In genomic region chr12:26153421-26154154, GRCh38 we compare ENCODE assay signal across 10 cellular contexts. TPM values are rescaled to one million over a fixed set of nuclear protein-coding genes. Genes with fewer than 3 reads are reported as not detected.
DNase-seq lines count a peak whose midpoint lies in the region; ATAC-seq, FAIRE-seq and TF ChIP-seq lines count a peak whose summit lies in the region.
"Had no signal": no experiment of that assay in that cellular context is flagged by ENCODE, and none has a peak within 500 bp of the region (broad histone marks: within the 10 kb centered on the region; RNA-seq: fewer than 3 reads in every experiment).

No MANE protein-coding gene starts in this region.

- no peak for TF ChIP-seq CTCF in K562 (IDR thresholded peaks at IDR 0.05 in 2 of 3, conservative IDR thresholded peaks at IDR 0.05 in 1 of 3; ENCODE audit: insufficient read depth in 2 of 3, low read depth in 1 of 3, low read length in 3 of 3)
- no peak for TF ChIP-seq CTCF in neural progenitor cell (IDR thresholded peaks at IDR 0.05)

- H3K79me2 ChIP-seq in K562 (ENCODE audit: control insufficient read depth, insufficient read depth, low read length): no peaks in the 10 kb centered on the region
- no peaks in the 10 kb centered on the region for H3K79me2 ChIP-seq in neural progenitor cell (ENCODE audit: low read depth)

- H3K9me3 ChIP-seq in K562 (replicated peaks; ENCODE audit: control insufficient read depth, insufficient read depth, low read depth, low read length) (no peaks in the 10 kb centered on the region), neural progenitor cell (ENCODE audit: low read depth) (no peaks in the 10 kb centered on the region)
- H3K9me3 ChIP-seq: BLaER1, vagina had no signal

- POLR2A ChIA-PET in K562 (lab: Yijun Ruan, JAX): no interaction called here

- no peak for DNase-seq in Right ventricle myocardium inferior (ENCODE audit: missing footprints)
- DNase-seq in cardiac septum (ENCODE audit: low spot score): no peak
- DNase-seq in K562 (ENCODE audit: extremely low read depth in 1 of 4, low spot score in 3 of 4): no peak
- no peak for DNase-seq in neural progenitor cell (ENCODE audit: low spot score)
- no peak for DNase-seq in NCI-H1436 treated with DMSO at 0.1 percent for 48 hours (lab: John Stamatoyannopoulos, UW)

- no peak overlapping the region for H2AFZ ChIP-seq in K562 (ENCODE audit: low read depth, low read length)
- H2AFZ ChIP-seq in neural progenitor cell (replicated peaks): no peak overlapping the region

- WGBS in K562 (ENCODE audit: insufficient coverage, low coverage, missing lambda C conversion rate): 0% methylated on average over 5 of the region's 5 CpGs

- peak in 1 of 2 experiments; percentile 34; a peak in 1 of 4 replicates for TF ChIP-seq RAD21 in K562 (CRISPR knock-in tag; conservative IDR thresholded peaks at IDR 0.05 in 1 of 2, IDR thresholded peaks at IDR 0.05 in 1 of 2)

- CTCF ChIA-PET in K562 (lab: Yijun Ruan, JAX; ENCODE audit: low intra/inter-chr PET ratio): no interaction called here

- H3K27me3 ChIP-seq in K562 (ENCODE audit: control insufficient read depth in 2 of 2, insufficient read depth in 2 of 2, low read length in 2 of 2): peaks cover 0 to 4% of the 10 kb centered on the region in 2 experiments; a peak in 2 of 5 replicates
- no peaks in the 10 kb centered on the region for H3K27me3 ChIP-seq in neural progenitor cell
- H3K27me3 ChIP-seq: BLaER1, vagina had no signal

- H3F3A ChIP-seq in neural progenitor cell (ENCODE audit: low read depth): no peaks in the 10 kb centered on the region

- peaks cover 15% of the 10 kb centered on the region for H3K27me3 Mint-ChIP-seq in activated T-helper 17 cell treated with anti-CD3 and anti-CD28 coated beads, Interleukin-2, amount 50 U/mL, for 72 hours
- peaks cover 2% of the 10 kb centered on the region for H3K27me3 Mint-ChIP-seq in neural progenitor cell (ENCODE audit: insufficient read depth, low read depth)

- H3K4me2 ChIP-seq in K562 (ENCODE audit: insufficient read depth, low read length) (no peak overlapping the region), neural progenitor cell (no peak overlapping the region)
- H3K4me2 ChIP-seq: BLaER1 had no signal

- no peak overlapping the region for H3K4me3 ChIP-seq in K562
- H3K4me3 ChIP-seq in neural progenitor cell: no peak overlapping the region
- H3K4me3 ChIP-seq: BLaER1, vagina had no signal

- H3K4me1 ChIP-seq in K562 (replicated peaks in 1 of 2; ENCODE audit: control insufficient read depth in 2 of 2, insufficient read depth in 2 of 2, low read length in 2 of 2) (no peaks in the 10 kb centered on the region; a peak in 1 of 5 replicates), neural progenitor cell (no peaks in the 10 kb centered on the region)
- H3K4me1 ChIP-seq: BLaER1 had no signal

- TF ChIP-seq EP300 in K562 (IDR thresholded peaks at IDR 0.05; ENCODE audit: low read length): no peak

- H3K9me3 Mint-ChIP-seq in activated T-helper 17 cell treated with anti-CD3 and anti-CD28 coated beads, Interleukin-2, amount 50 U/mL, for 72 hours: no peaks in the 10 kb centered on the region
- no peaks in the 10 kb centered on the region for H3K9me3 Mint-ChIP-seq in neural progenitor cell

- H3K4me1 Mint-ChIP-seq in activated T-helper 17 cell treated with anti-CD3 and anti-CD28 coated beads, Interleukin-2, amount 50 U/mL, for 72 hours: no peaks in the 10 kb centered on the region
- H3K4me1 Mint-ChIP-seq in neural progenitor cell: no peaks in the 10 kb centered on the region

- no peak overlapping the region for H3K27ac Mint-ChIP-seq in activated T-helper 17 cell treated with anti-CD3 and anti-CD28 coated beads, Interleukin-2, amount 50 U/mL, for 72 hours
- H3K27ac Mint-ChIP-seq in neural progenitor cell: no peak overlapping the region

- H3K9me1 ChIP-seq in K562 (ENCODE audit: control insufficient read depth, insufficient read depth, low read length): no peaks in the 10 kb centered on the region

- no TSS peak for BruUV-seq in K562 (replicated peaks; lab: Mats Ljungman, UMichigan)

- FAIRE-seq in K562 (lab: Jason Lieb, UNC) (no peak), islet of Langerhans (lab: Jason Lieb, UNC) (peak; percentile 86)

- no peaks in the 10 kb centered on the region for H3K36me3 Mint-ChIP-seq in activated T-helper 17 cell treated with anti-CD3 and anti-CD28 coated beads, Interleukin-2, amount 50 U/mL, for 72 hours (ENCODE audit: low read depth)
- no peaks in the 10 kb centered on the region for H3K36me3 Mint-ChIP-seq in neural progenitor cell

- H3K27ac ChIP-seq in K562 (ENCODE audit: extremely low read depth, low read depth, low read length) (no peak overlapping the region), neural progenitor cell (no peak overlapping the region)
- H3K27ac ChIP-seq: BLaER1, vagina had no signal

- ATAC-seq in Right ventricle myocardium inferior (peak; percentile 78), K562 (no peak), HG03378 (IDR thresholded peaks at IDR 0.05; ENCODE audit: unreplicated experiment) (no peak)
- ATAC-seq in activated T-helper 17 cell treated with anti-CD3 and anti-CD28 coated beads, Interleukin-2, amount 50 U/mL, for 72 hours (replicated peaks): no peak

- H3K4me3 Mint-ChIP-seq in activated T-helper 17 cell treated with anti-CD3 and anti-CD28 coated beads, Interleukin-2, amount 50 U/mL, for 72 hours: no peak overlapping the region
- no peak overlapping the region for H3K4me3 Mint-ChIP-seq in neural progenitor cell

- in situ Hi-C loops in K562 (cut with MboI): no loop called here

- TF ChIP-seq POLR2A in K562 (conservative IDR thresholded peaks at IDR 0.05): no peak

- intact Hi-C loops in Right ventricle myocardium inferior (cut with DNase I) (loop anchor here (2.0 kb wide), 1 partner anchor 27 kb away; no protein-coding TSS in a partner anchor), cardiac septum (cut with DNase I) (loop anchor here (1.0 to 5.0 kb wide), 2 partner anchors 27 to 44 kb away; partner anchors contain the start of gene SSPN), K562 (cut with micrococcal nuclease) (no loop called here)

- no peak overlapping the region for H3K9ac ChIP-seq in K562 (ENCODE audit: insufficient read depth in 1 of 2, low read depth in 2 of 2, low read length in 2 of 2)
- H3K9ac ChIP-seq in neural progenitor cell: no peak overlapping the region
- H3K9ac ChIP-seq: BLaER1 had no signal

- H4K20me1 ChIP-seq in K562 (replicated peaks; ENCODE audit: control insufficient read depth, insufficient read depth, low read length) (no peaks in the 10 kb centered on the region; the same call in 1 of the 2 replicates), neural progenitor cell (ENCODE audit: low read depth) (no peaks in the 10 kb centered on the region)
- H4K20me1 ChIP-seq: BLaER1 had no signal

- no peaks in the 10 kb centered on the region for H3K36me3 ChIP-seq in K562 (ENCODE audit: control insufficient read depth, insufficient read depth, low read length)
- no peaks in the 10 kb centered on the region for H3K36me3 ChIP-seq in neural progenitor cell
- H3K36me3 ChIP-seq: BLaER1, vagina had no signal

TF ChIP-seq in K562, 482 proteins besides CTCF, POLR2A, EP300 and RAD21 (continues in another document):
- TF ChIP-seq FOSL1 (tag; conservative IDR thresholded peaks at IDR 0.05) (peak; percentile 40; the same call in 1 of the 2 replicates), GABPB1 (CRISPR knock-in tag; IDR thresholded peaks at IDR 0.05) (no peak), HDAC1 (IDR thresholded peaks at IDR 0.05) (no peak)

RNA-seq across cellular contexts. Expression of gene BHLHE41, which starts 28.8 kb away (rescaled TPM):
- total RNA-seq in Right ventricle myocardium inferior (34.5 TPM), cardiac septum (33.3 TPM), K562 (2014; rRNA removed) (not detected in 2 replicates), K562 (2014; rRNA removed; fragmentation: Illumina TruSeq; extraction: Trizol) (not detected in 2 replicates), K562 (2015; rRNA removed; fragmentation: Illumina TruSeq; extraction: Trizol) (not detected in 2 replicates), K562 (2021) (0.45 TPM in 1 of 2 replicates, not detected in the other), neural progenitor cell (ENCODE audit: low replicate concordance) (0.12 TPM in 1 of 2 replicates, not detected in the other)
- total RNA-seq in K562 (2011; cell fraction: chromatin; rRNA removed; ENCODE audit: low replicate concordance): not detected in 2 replicates
- not detected in 2 replicates for total RNA-seq in K562 (2011; cell fraction: nucleolus; rRNA removed)
- total RNA-seq in K562 (2011; cell fraction: nucleoplasm; rRNA removed): not detected in 2 replicates
- polyA plus RNA-seq in K562 (2011; rRNA removed) (not detected in 2 replicates), K562 (2014; fragmentation: Illumina TruSeq; extraction: Trizol) (not detected in 2 replicates), K562 (2014; fragmentation: Nextera tagmentation; extraction: Ambion mirVana) (not detected), K562 (2014; rRNA removed) (not detected in 2 replicates)
- not detected in 2 replicates for polyA plus RNA-seq in K562 (2011; cell fraction: cytosol; rRNA removed)
- polyA plus RNA-seq in K562 (2011; cell fraction: nucleus; rRNA removed): not detected in 2 replicates
- 0.03 TPM in 1 of 2 replicates, not detected in the other for polyA plus RNA-seq in K562 (2012)
- polyA minus RNA-seq in K562 (2011; rRNA and poly(A)+ RNA removed): not detected in 2 replicates
- polyA minus RNA-seq in K562 (2011; cell fraction: cytosol; rRNA and poly(A)+ RNA removed): not detected in 2 replicates
- polyA minus RNA-seq in K562 (2011; cell fraction: nucleus; rRNA and poly(A)+ RNA removed): not detected in 2 replicates
- not detected for total RNA-seq in activated T-helper 17 cell treated with anti-CD3 and anti-CD28 coated beads, Interleukin-2, amount 50 U/mL, for 72 hours

RNA-seq across cellular contexts. Expression of gene SSPN, which starts 41.8 kb away (rescaled TPM):
- total RNA-seq in Right ventricle myocardium inferior (49.8 TPM), cardiac septum (118 TPM), K562 (2014; rRNA removed) (not detected in 2 replicates), K562 (2014; rRNA removed; fragmentation: Illumina TruSeq; extraction: Trizol) (not detected in 2 replicates), K562 (2015; rRNA removed; fragmentation: Illumina TruSeq; extraction: Trizol) (not detected in 2 replicates), K562 (2021) (0.40 TPM in 1 of 2 replicates, not detected in the other), neural progenitor cell (ENCODE audit: low replicate concordance) (0.50 and 0.84 TPM in 2 replicates)
- not detected in 2 replicates for total RNA-seq in K562 (2011; cell fraction: chromatin; rRNA removed; ENCODE audit: low replicate concordance)
- total RNA-seq in K562 (2011; cell fraction: nucleolus; rRNA removed): not detected in 2 replicates
- not detected in 2 replicates for total RNA-seq in K562 (2011; cell fraction: nucleoplasm; rRNA removed)
- polyA plus RNA-seq in K562 (2011; rRNA removed) (not detected in 2 replicates), K562 (2014; fragmentation: Illumina TruSeq; extraction: Trizol) (not detected in 2 replicates), K562 (2014; fragmentation: Nextera tagmentation; extraction: Ambion mirVana) (not detected), K562 (2014; rRNA removed) (not detected in 2 replicates)
- polyA plus RNA-seq in K562 (2011; cell fraction: cytosol; rRNA removed): not detected in 2 replicates
- not detected in 2 replicates for polyA plus RNA-seq in K562 (2011; cell fraction: nucleus; rRNA removed)
- polyA plus RNA-seq in K562 (2012): not detected in 2 replicates
- not detected in 2 replicates for polyA minus RNA-seq in K562 (2011; rRNA and poly(A)+ RNA removed)
- polyA minus RNA-seq in K562 (2011; cell fraction: cytosol; rRNA and poly(A)+ RNA removed): not detected in 2 replicates
- polyA minus RNA-seq in K562 (2011; cell fraction: nucleus; rRNA and poly(A)+ RNA removed): not detected in 2 replicates
- total RNA-seq in activated T-helper 17 cell treated with anti-CD3 and anti-CD28 coated beads, Interleukin-2, amount 50 U/mL, for 72 hours: not detected

Comparison
In these comparisons a context has a peak if more than half of its experiments do, and no peak if none do; other contexts are left out.
1. RNA of gene BHLHE41, which starts 28.8 kb away (total RNA-seq): 34.5 TPM in Right ventricle myocardium inferior (single experiment) and 33.3 TPM in cardiac septum (single experiment); 0.45 TPM in K562, not detected in activated T-helper 17 cell treated with anti-CD3 and anti-CD28 coated beads, Interleukin-2, amount 50 U/mL, for 72 hours and 0.12 TPM in neural progenitor cell; every median in the first group is over 10 times any median in the second.
2. RNA of gene SSPN, which starts 41.8 kb away (total RNA-seq): 118 TPM in cardiac septum (single experiment) and 49.8 TPM in Right ventricle myocardium inferior (single experiment); 0.50 to 0.84 TPM in neural progenitor cell, not detected in activated T-helper 17 cell treated with anti-CD3 and anti-CD28 coated beads, Interleukin-2, amount 50 U/mL, for 72 hours and 0.40 TPM in K562; every median in the first group is over 10 times any median in the second.